19 cellular contexts compared by ENCODE assay signal in the genomic region with DNA sequence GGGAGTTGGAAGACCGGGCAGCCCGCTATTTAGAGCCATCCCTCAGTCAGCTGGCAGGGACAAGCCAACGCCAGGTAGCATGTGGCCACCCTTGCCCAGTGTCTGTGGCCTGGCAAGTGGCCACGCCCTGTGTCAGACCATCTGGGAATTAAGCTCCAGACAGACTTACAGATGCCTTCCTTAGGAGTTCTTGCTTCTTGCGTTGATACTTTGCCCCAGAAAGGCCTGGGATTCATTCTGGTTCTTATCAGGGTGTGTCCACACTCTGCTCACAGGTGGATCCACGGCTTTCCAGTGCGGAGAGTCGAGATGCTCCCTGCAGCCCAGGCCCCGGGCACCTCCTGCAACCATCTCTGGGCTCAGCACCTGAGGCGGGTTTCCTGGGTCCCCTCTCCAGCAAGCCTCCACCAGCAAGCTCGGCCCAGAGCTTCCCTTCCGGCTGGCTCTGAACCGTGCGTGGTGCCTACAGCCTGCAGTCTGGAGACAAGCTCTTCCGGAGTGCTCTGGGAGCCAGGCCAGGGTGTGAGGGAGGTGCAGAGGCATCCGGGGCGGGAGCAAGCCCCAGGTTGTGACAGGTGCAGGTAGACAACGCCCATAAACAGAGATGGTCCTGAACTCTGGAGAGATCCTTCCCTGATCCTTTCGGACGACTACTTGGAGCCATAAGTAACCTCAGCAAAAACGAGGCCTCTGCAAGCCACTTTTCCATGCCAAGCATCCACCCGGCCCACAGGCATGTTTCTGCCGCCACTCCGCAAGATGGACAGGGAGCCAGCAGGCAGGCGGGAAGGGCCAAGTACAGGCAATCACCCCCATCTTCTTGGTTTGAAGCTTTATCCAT. TPM values are rescaled to one million over a fixed set of nuclear protein-coding genes. Genes with fewer than 3 reads are reported as not detected.
DNase-seq lines count a peak whose midpoint lies in the region; ATAC-seq and TF ChIP-seq lines count a peak whose summit lies in the region.
"Had no signal": no experiment of that assay in that cellular context is flagged by ENCODE, and none has a peak within 500 bp of the region (broad histone marks: within the 10 kb centered on the region; RNA-seq: fewer than 3 reads in every experiment).

No MANE protein-coding gene starts in this region.

- peaks cover 3% of the 10 kb centered on the region for H3K9me3 ChIP-seq in left ventricle myocardium inferior (replicated peaks)
- H3K9me3 ChIP-seq in mucosa of rectum (ENCODE audit: control insufficient read depth in 2 of 2, low read length in 2 of 2): no peaks in the 10 kb centered on the region

- no peak overlapping the region for H3K27ac Mint-ChIP-seq in chondrocyte (ENCODE audit: unreplicated experiment)
- H3K27ac Mint-ChIP-seq: activated CD8-positive, alpha-beta T cell treated with anti-CD3 and anti-CD28 coated beads, Interleukin-2, amount 10 ng/mL, durations not matched to agents 7 days and 5 days had no signal

- no peak for TF ChIP-seq CTCF in left ventricle myocardium inferior (IDR thresholded peaks at IDR 0.05; ENCODE audit: borderline replicate concordance)
- no peak for TF ChIP-seq CTCF in chondrocyte (IDR thresholded peaks at IDR 0.05)
- TF ChIP-seq CTCF in GM10248 (IDR thresholded peaks at IDR 0.05; ENCODE audit: control extremely low read depth, extremely low read depth, low read depth, missing control alignments): no peak

- peaks cover 51% of the 10 kb centered on the region for H3K36me3 ChIP-seq in left ventricle myocardium inferior
- H3K36me3 ChIP-seq in mucosa of rectum (ENCODE audit: control insufficient read depth in 2 of 2, insufficient read depth in 2 of 2, low read length in 2 of 2): peaks cover 17 to 36% of the 10 kb centered on the region in 2 donors

- no peaks in the 10 kb centered on the region for H3K9me3 Mint-ChIP-seq in chondrocyte (ENCODE audit: low read depth)

- DNase-seq in left ventricle myocardium superior (peak; percentile 38), left ventricle myocardium inferior (no peak), chondrocyte (ENCODE audit: low spot score) (peak; percentile 86), GM10248 (ENCODE audit: extremely low spot score) (no peak), NCI-H2029 (lab: John Stamatoyannopoulos, UW) (no peak), NCI-H1048 (lab: John Stamatoyannopoulos, UW) (no peak)
- DNase-seq: activated CD8-positive, alpha-beta T cell treated with anti-CD3 and anti-CD28 coated beads, Interleukin-2, amount 10 ng/mL, durations not matched to agents 7 days and 5 days; activated effector memory CD4-positive, alpha-beta T cell treated with anti-CD3 and anti-CD28 coated beads, Interleukin-2, amount 50 U/mL, for 16 hours; mammary epithelial cell; MV-4-11; NCI-H748 treated with DMSO at 0.1 percent for 48 hours; occipital lobe; stimulated activated naive CD8-positive, alpha-beta T cell treated with anti-CD3 and anti-CD28 coated beads, Interleukin-15, Interleukin-2, amounts not matched to agents 100 U/mL and 50 U/mL, for 24 hours; T-cell; WERI-Rb-1 had no signal

- H3K27me3 ChIP-seq in left ventricle myocardium inferior (ENCODE audit: low read depth) (no peaks in the 10 kb centered on the region), mucosa of rectum (ENCODE audit: control insufficient read depth in 2 of 2, insufficient read depth in 2 of 2, low read length in 2 of 2) (no peaks in the 10 kb centered on the region)

- peaks cover 22% of the 10 kb centered on the region for H3K4me1 Mint-ChIP-seq in chondrocyte (ENCODE audit: low read depth)

- no peaks in the 10 kb centered on the region for H3K27me3 Mint-ChIP-seq in chondrocyte (ENCODE audit: low read depth)
- H3K27me3 Mint-ChIP-seq: T-cell had no signal

- H3K27ac ChIP-seq in left ventricle myocardium inferior (replicated peaks) (no peak overlapping the region), mucosa of rectum (ENCODE audit: low read depth in 2 of 2, low read length in 2 of 2) (peak overlapping the region; percentile 52 to 62)
- H3K27ac ChIP-seq: WERI-Rb-1 had no signal

- no peak overlapping the region for H3K9ac ChIP-seq in mucosa of rectum (ENCODE audit: low read depth in 1 of 2, low read length in 2 of 2)

- no peak for ATAC-seq in left ventricle myocardium superior
- no peak for ATAC-seq in HG03432 (IDR thresholded peaks at IDR 0.05; ENCODE audit: unreplicated experiment)
- ATAC-seq: activated CD8-positive, alpha-beta T cell treated with anti-CD3 and anti-CD28 coated beads, Interleukin-2, amount 10 ng/mL, durations not matched to agents 7 days and 5 days; Panc1; stimulated activated naive CD8-positive, alpha-beta T cell treated with anti-CD3 and anti-CD28 coated beads, Interleukin-15, Interleukin-2, amounts not matched to agents 100 U/mL and 50 U/mL, for 24 hours; T-cell had no signal

- CTCF ChIA-PET in GM10248 (lab: Yijun Ruan, JAX): interaction anchor here (0.7 to 1.4 kb wide), 4 partner anchors 22 to 59 kb away, joined by 3 to 4 read pairs (median 4); no protein-coding TSS in a partner anchor

- POLR2A ChIA-PET in GM10248 (lab: Yijun Ruan, JAX): no interaction called here

- peaks cover 26% of the 10 kb centered on the region for H3K4me1 ChIP-seq in left ventricle myocardium inferior
- H3K4me1 ChIP-seq in mucosa of rectum (ENCODE audit: control insufficient read depth in 2 of 2, insufficient read depth in 2 of 2, low read length in 2 of 2): peaks cover 23 to 24% of the 10 kb centered on the region in 2 donors

- intact Hi-C loops in left ventricle myocardium superior (cut with micrococcal nuclease) (no loop called here), left ventricle myocardium inferior (cut with micrococcal nuclease) (no loop called here)

- no peak overlapping the region for H3K4me3 Mint-ChIP-seq in chondrocyte (ENCODE audit: unreplicated experiment)
- H3K4me3 Mint-ChIP-seq: activated CD8-positive, alpha-beta T cell treated with anti-CD3 and anti-CD28 coated beads, Interleukin-2, amount 10 ng/mL, durations not matched to agents 7 days and 5 days; T-cell had no signal

- H3K4me3 ChIP-seq in left ventricle myocardium inferior (no peak overlapping the region), mucosa of rectum (ENCODE audit: low read length in 2 of 2) (no peak overlapping the region)
- H3K4me3 ChIP-seq: smooth muscle cell had no signal

- peaks cover 20% of the 10 kb centered on the region for H3K36me3 Mint-ChIP-seq in chondrocyte (ENCODE audit: low read depth)

RNA-seq across cellular contexts. Expression of gene PPIF, which starts 32.3 kb away (rescaled TPM):
- total RNA-seq in left ventricle myocardium superior (139 TPM), left ventricle myocardium inferior (150 TPM), chondrocyte (11.0 to 16.2 TPM (median 15.2 TPM) in 3 replicates)

Comparison
In these comparisons a context has a peak if more than half of its experiments do, and no peak if none do; other contexts are left out.
1. DNase-seq: peak in left ventricle myocardium superior (single experiment) and chondrocyte (single experiment); none in left ventricle myocardium inferior (single experiment), GM10248 (single experiment), NCI-H2029 (single experiment) and NCI-H1048 (single experiment).